6 cellular contexts compared by ENCODE assay signal in the genomic region with DNA sequence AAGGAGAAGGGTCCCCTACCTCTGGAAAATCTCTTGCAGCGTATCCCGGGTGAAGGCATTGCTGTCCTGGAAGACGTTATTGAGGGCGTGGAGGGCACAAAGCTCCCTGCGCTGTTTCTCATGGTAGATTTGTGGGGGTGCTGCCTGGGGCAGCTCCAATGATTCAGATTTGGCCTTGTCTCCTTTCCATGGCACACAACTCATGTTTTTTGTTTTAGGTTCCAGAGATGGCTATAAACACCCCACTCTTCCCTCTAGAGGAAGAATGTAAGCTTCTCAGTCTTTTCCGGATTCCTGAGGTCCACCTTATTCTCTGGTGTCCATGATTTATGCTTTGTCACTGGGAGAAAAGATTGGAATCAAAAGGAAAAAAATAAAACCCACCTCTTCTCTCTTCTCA. TPM values are rescaled to one million over a fixed set of nuclear protein-coding genes. Genes with fewer than 3 reads are reported as not detected.
A peak's percentile ranks its signal among the peaks of the same experiment; 100 is the strongest.
DNase-seq lines count a peak whose midpoint lies in the region; ATAC-seq and TF ChIP-seq lines count a peak whose summit lies in the region.

No MANE protein-coding gene starts in this region.

- peaks cover 9% of the 10 kb centered on the region for H3K27me3 ChIP-seq in neural progenitor cell

- H3K4me1 Mint-ChIP-seq in neural progenitor cell, result peaks cover 54% of the 10 kb centered on the region

- H3K27me3 Mint-ChIP-seq in neural progenitor cell (ENCODE audit: insufficient read depth, low read depth), result peaks cover 10% of the 10 kb centered on the region

- H3K27ac ChIP-seq in neural progenitor cell, result no peak overlapping the region

- H3F3A ChIP-seq in neural progenitor cell (ENCODE audit: low read depth), result peaks cover 19% of the 10 kb centered on the region

- no peaks in the 10 kb centered on the region for H3K9me3 ChIP-seq in neural progenitor cell (ENCODE audit: low read depth)

- H3K9ac ChIP-seq in neural progenitor cell, result peak overlapping the region; percentile 79

- peaks cover 47% of the 10 kb centered on the region for H3K79me2 ChIP-seq in neural progenitor cell (ENCODE audit: low read depth)

- H4K20me1 ChIP-seq in neural progenitor cell (ENCODE audit: low read depth), result peaks cover 33% of the 10 kb centered on the region

- TF ChIP-seq CTCF in cardiac fibroblast (IDR thresholded peaks at IDR 0.05; ENCODE audit: low read depth, low read length) (peak; percentile 15), neural progenitor cell (IDR thresholded peaks at IDR 0.05) (no peak), omental fat pad (IDR thresholded peaks at IDR 0.05) (no peak)

- no peak for ATAC-seq in omental fat pad (ENCODE audit: low FRiP score)

- in situ Hi-C loops in KBM-7 (cut with MboI; ENCODE audit: low pct_unique_long_range_greater_than_20kb, low sequenced_read_pairs), result no loop called here

- H3K27ac Mint-ChIP-seq in neural progenitor cell, result peak overlapping the region; percentile 53

- peak overlapping the region; percentile 96 for H3K4me2 ChIP-seq in neural progenitor cell

- H3K36me3 ChIP-seq in neural progenitor cell, result no peaks in the 10 kb centered on the region

- H3K4me1 ChIP-seq in neural progenitor cell, result peaks cover 29% of the 10 kb centered on the region

- H3K9me3 Mint-ChIP-seq in neural progenitor cell, result no peaks in the 10 kb centered on the region

- H2AFZ ChIP-seq in neural progenitor cell (replicated peaks), result no peak overlapping the region

- H3K36me3 Mint-ChIP-seq in neural progenitor cell, result peaks cover 6% of the 10 kb centered on the region

- H3K4me3 Mint-ChIP-seq in neural progenitor cell, result peak overlapping the region; percentile 98

- peak overlapping the region; percentile 65 to 80 for H3K4me3 ChIP-seq in cardiac fibroblast (replicated peaks in 1 of 2; ENCODE audit: low read depth in 2 of 2, low read length in 2 of 2)
- peak overlapping the region; percentile 98 for H3K4me3 ChIP-seq in neural progenitor cell

- DNase-seq in KBM-7, result peak; percentile 26
- DNase-seq in cardiac fibroblast (ENCODE audit: low read depth in 2 of 2), result peak; percentile 61 to 66
- no peak for DNase-seq in neural progenitor cell (ENCODE audit: low spot score)
- DNase-seq in stimulated activated CD4-positive, alpha-beta T cell treated with anti-CD3 and anti-CD28 coated beads, Interleukin-2, amount 100 ng/mL, for 48 hours, result no peak
- no peak for DNase-seq in HUDEP-2 (lab: John Stamatoyannopoulos, UW; ENCODE audit: unreplicated experiment in 76 of 76)
- DNase-seq in omental fat pad (ENCODE audit: low spot score), result no peak

RNA-seq across cellular contexts. Expression of gene JOSD1, which starts 1.0 kb away (rescaled TPM):
- total RNA-seq in neural progenitor cell (ENCODE audit: low replicate concordance), result 32.4 and 39.2 TPM in 2 replicates
- 100 to 1,000 TPM in 1 of 4 donors, 10 to 100 TPM in 3; 61.9 to 130 (median 66.3) TPM for total RNA-seq in omental fat pad

RNA-seq across cellular contexts. Expression of gene GTPBP1, which starts 6.0 kb away (rescaled TPM):
- total RNA-seq in neural progenitor cell (ENCODE audit: low replicate concordance), result 40.8 and 91.9 TPM in 2 replicates
- 10 to 100 TPM; 31.3 to 75.7 (median 51.4) TPM for total RNA-seq in omental fat pad

RNA-seq across cellular contexts. Expression of gene TOMM22, which starts 18.0 kb away (rescaled TPM):
- 63.6 and 134 TPM in 2 replicates for total RNA-seq in neural progenitor cell (ENCODE audit: low replicate concordance)
- 10 to 100 TPM; 33.4 to 48.4 (median 40.0) TPM for total RNA-seq in omental fat pad

RNA-seq across cellular contexts. Expression of gene CBY1, which starts 43.3 kb away (rescaled TPM):
- total RNA-seq in neural progenitor cell (ENCODE audit: low replicate concordance) (23.1 and 25.8 TPM in 2 replicates), omental fat pad (10 to 100 TPM in 3 of 4 donors, 1 to 10 TPM in 1; 7.6 to 25.9 (median 17.4) TPM)

RNA-seq across cellular contexts. Expression of gene FAM227A, which starts 43.6 kb away (rescaled TPM):
- 17.8 and 32.7 TPM in 2 replicates for total RNA-seq in neural progenitor cell (ENCODE audit: low replicate concordance)
- total RNA-seq in omental fat pad, result 1 to 10 TPM in 1 of 4 donors, under 1 TPM in 3; 0.24 to 7.3 (median 0.73) TPM

Comparison
In these comparisons a context has a peak if more than half of its experiments do, and no peak if none do; other contexts are left out.
1. DNase-seq: peak in KBM-7 (single experiment) and cardiac fibroblast (2 of 2); none in neural progenitor cell (single experiment), stimulated activated CD4-positive, alpha-beta T cell treated with anti-CD3 and anti-CD28 coated beads, Interleukin-2, amount 100 ng/mL, for 48 hours (0 of 2), HUDEP-2 (0 of 76) and omental fat pad (single experiment).